ENCODE assay signal across 13 cellular contexts in genomic region chr11:1639102-1639620, GRCh38. TPM values are rescaled to one million over a fixed set of nuclear protein-coding genes. Genes with fewer than 3 reads are reported as not detected.
DNase-seq lines count a peak whose midpoint lies in the region; ATAC-seq lines count a peak whose summit lies in the region.
"Had no signal": no experiment of that assay in that cellular context is flagged by ENCODE, and none has a peak within 500 bp of the region (broad histone marks: within the 10 kb centered on the region; RNA-seq: fewer than 3 reads in every experiment).

No MANE protein-coding gene starts in this region.

- no peaks in the 10 kb centered on the region for H3K9me3 ChIP-seq in HAP-1
- H3K9me3 ChIP-seq: BLaER1, right lobe of liver had no signal

- DNase-seq in HT-29 (ENCODE audit: low spot score) = peak; percentile 24
- peak; percentile 29 for DNase-seq in NCI-H2081 treated with DMSO at 0.1 percent for 48 hours (lab: John Stamatoyannopoulos, UW)
- DNase-seq in SK-N-DZ (ENCODE audit: low spot score) = peak; percentile 82
- DNase-seq in lung microvascular endothelial cell (ENCODE audit: low read depth in 2 of 2) = peak; percentile 56 to 68
- DNase-seq in HAP-1 (ENCODE audit: low spot score in 2 of 2) = no peak
- DNase-seq in stimulated activated CD4-positive, alpha-beta T cell treated with anti-CD3 and anti-CD28 coated beads, Interleukin-1b, Interleukin-23, amount 100 ng/mL, for 48 hours = no peak
- DNase-seq: activated T-cell treated with anti-CD3 and anti-CD28 coated beads, Interleukin-2, amount 50 U/mL, for 4 hours; naive thymus-derived CD8-positive, alpha-beta T cell; right lobe of liver; substantia nigra had no signal

- no peak overlapping the region for H3K4me3 ChIP-seq in HAP-1
- H3K4me3 ChIP-seq: BLaER1, right lobe of liver had no signal

- no peaks in the 10 kb centered on the region for H3K4me1 ChIP-seq in HAP-1
- H3K4me1 ChIP-seq: BLaER1, right lobe of liver had no signal

- no peak for ATAC-seq in GM21367 (IDR thresholded peaks at IDR 0.05; ENCODE audit: unreplicated experiment)
- ATAC-seq in HG02840 (IDR thresholded peaks at IDR 0.05; ENCODE audit: low FRiP score, unreplicated experiment) = no peak
- ATAC-seq: activated T-cell treated with anti-CD3 and anti-CD28 coated beads, Interleukin-2, amount 50 U/mL, for 4 hours had no signal

- H3K27me3 ChIP-seq in HAP-1 (ENCODE audit: low read depth) = peaks cover 19% of the 10 kb centered on the region
- H3K27me3 ChIP-seq: right lobe of liver had no signal

- in situ Hi-C loops in HAP-1 (cut with MboI; ENCODE audit: low sequenced_read_pairs) = no loop called here

- no peaks in the 10 kb centered on the region for H3K36me3 ChIP-seq in HAP-1 (replicated peaks)
- H3K36me3 ChIP-seq: BLaER1, right lobe of liver had no signal

RNA-seq across cellular contexts. Expression of gene KRTAP5-5, which starts 9.6 kb away (rescaled TPM):
- total RNA-seq in HT-29 (2014; rRNA removed; shearing (Covaris generic)) = not detected in 2 replicates
- not detected in 2 replicates for polyA plus RNA-seq in SK-N-DZ (2014; cell fraction: cytosol; rRNA removed)
- polyA plus RNA-seq in SK-N-DZ (2014; cell fraction: nucleus; rRNA removed) = not detected in 2 replicates
- total RNA-seq in lung microvascular endothelial cell = not detected in 2 replicates
- total RNA-seq: activated T-cell treated with anti-CD3 and anti-CD28 coated beads, Interleukin-2, amount 50 U/mL, for 4 hours; naive thymus-derived CD8-positive, alpha-beta T cell; right lobe of liver had no signal
- polyA plus RNA-seq: naive thymus-derived CD8-positive, alpha-beta T cell had no signal

RNA-seq across cellular contexts. Expression of gene KRTAP5-4, which starts 17.2 kb away (rescaled TPM):
- not detected in 2 replicates for total RNA-seq in HT-29 (2014; rRNA removed; shearing (Covaris generic))
- polyA plus RNA-seq in SK-N-DZ (2014; cell fraction: cytosol; rRNA removed) = not detected in 2 replicates
- not detected in 2 replicates for polyA plus RNA-seq in SK-N-DZ (2014; cell fraction: nucleus; rRNA removed)
- total RNA-seq in lung microvascular endothelial cell = not detected in 2 replicates
- total RNA-seq: activated T-cell treated with anti-CD3 and anti-CD28 coated beads, Interleukin-2, amount 50 U/mL, for 4 hours; naive thymus-derived CD8-positive, alpha-beta T cell; right lobe of liver had no signal
- polyA plus RNA-seq: naive thymus-derived CD8-positive, alpha-beta T cell had no signal

RNA-seq across cellular contexts. Expression of gene KRTAP5-3, which starts 30.9 kb away (rescaled TPM):
- not detected in 2 replicates for total RNA-seq in HT-29 (2014; rRNA removed; shearing (Covaris generic))
- polyA plus RNA-seq in SK-N-DZ (2014; cell fraction: cytosol; rRNA removed) = not detected in 2 replicates
- polyA plus RNA-seq in SK-N-DZ (2014; cell fraction: nucleus; rRNA removed) = not detected in 2 replicates
- not detected in 2 replicates for total RNA-seq in lung microvascular endothelial cell
- total RNA-seq: activated T-cell treated with anti-CD3 and anti-CD28 coated beads, Interleukin-2, amount 50 U/mL, for 4 hours; naive thymus-derived CD8-positive, alpha-beta T cell; right lobe of liver had no signal
- polyA plus RNA-seq: naive thymus-derived CD8-positive, alpha-beta T cell had no signal

RNA-seq across cellular contexts. Expression of gene KRTAP5-2, which starts 41.1 kb away (rescaled TPM):
- not detected in 2 replicates for total RNA-seq in HT-29 (2014; rRNA removed; shearing (Covaris generic))
- polyA plus RNA-seq in SK-N-DZ (2014; cell fraction: cytosol; rRNA removed) = not detected in 2 replicates
- polyA plus RNA-seq in SK-N-DZ (2014; cell fraction: nucleus; rRNA removed) = not detected in 2 replicates
- not detected in 2 replicates for total RNA-seq in lung microvascular endothelial cell
- total RNA-seq: activated T-cell treated with anti-CD3 and anti-CD28 coated beads, Interleukin-2, amount 50 U/mL, for 4 hours; naive thymus-derived CD8-positive, alpha-beta T cell; right lobe of liver had no signal
- polyA plus RNA-seq: naive thymus-derived CD8-positive, alpha-beta T cell had no signal

RNA-seq across cellular contexts. Expression of gene KRTAP5-1, which starts 54.1 kb away (rescaled TPM):
- total RNA-seq in HT-29 (2014; rRNA removed; shearing (Covaris generic)) = not detected in 2 replicates
- polyA plus RNA-seq in SK-N-DZ (2014; cell fraction: cytosol; rRNA removed) = not detected in 2 replicates
- polyA plus RNA-seq in SK-N-DZ (2014; cell fraction: nucleus; rRNA removed) = not detected in 2 replicates
- not detected in 2 replicates for total RNA-seq in lung microvascular endothelial cell
- total RNA-seq: activated T-cell treated with anti-CD3 and anti-CD28 coated beads, Interleukin-2, amount 50 U/mL, for 4 hours; naive thymus-derived CD8-positive, alpha-beta T cell; right lobe of liver had no signal
- polyA plus RNA-seq: naive thymus-derived CD8-positive, alpha-beta T cell had no signal

Comparison
In these comparisons a context has a peak if more than half of its experiments do, and no peak if none do; other contexts are left out.
1. DNase-seq: peak in HT-29 (single experiment), NCI-H2081 treated with DMSO at 0.1 percent for 48 hours (single experiment), SK-N-DZ (single experiment) and lung microvascular endothelial cell (2 of 2); none in HAP-1 (0 of 2) and stimulated activated CD4-positive, alpha-beta T cell treated with anti-CD3 and anti-CD28 coated beads, Interleukin-1b, Interleukin-23, amount 100 ng/mL, for 48 hours (single experiment).